Comparison of ENCODE assay signal across 17 cellular contexts in genomic region chr9:131693163-131693562, GRCh38.
"Had no signal": no experiment of that assay in that cellular context is flagged by ENCODE, and none has a peak within 500 bp of the region (broad histone marks: within the 10 kb centered on the region; RNA-seq: fewer than 3 reads in every experiment).

No MANE protein-coding gene starts in this region.

- H3K27ac Mint-ChIP-seq: nephron had no signal

- H3K4me3 Mint-ChIP-seq: activated B cell treated with CpG ODN at 0.5 μM for 24 hours; activated CD4-positive, alpha-beta T cell treated with anti-CD3 and anti-CD28 coated beads, Interleukin-2, amount 10 ng/mL, durations not matched to agents 24 days and 14 days; nephron had no signal

- H3K27me3 Mint-ChIP-seq: activated B cell treated with CpG ODN at 0.5 μM for 24 hours; activated CD4-positive, alpha-beta T cell treated with anti-CD3 and anti-CD28 coated beads, Interleukin-2, amount 10 ng/mL, durations not matched to agents 24 days and 14 days; activated naive CD8-positive, alpha-beta T cell; effector memory CD8-positive, alpha-beta T cell had no signal

- ATAC-seq: heart right ventricle had no signal

- DNase-seq: activated B cell treated with CpG ODN at 0.5 μM for 24 hours; activated CD4-positive, alpha-beta T cell treated with anti-CD3 and anti-CD28 coated beads, Interleukin-2, amount 10 ng/mL, durations not matched to agents 24 days and 14 days; activated gamma-delta T cell; amygdala; body of pancreas; cerebellar nuclear complex; dermis blood vessel endothelial cell; effector memory CD8-positive, alpha-beta T cell; heart right ventricle; occipital lobe; SJCRH30; stimulated activated CD4-positive, alpha-beta T cell treated with anti-CD3 and anti-CD28 coated beads, Interleukin-15, amount 100 ng/mL, for 24 hours; stimulated activated CD4-positive, alpha-beta T cell treated with anti-CD3 and anti-CD28 coated beads, Interleukin-4, amount 100 ng/mL, for 1 hour; stimulated activated naive CD4-positive, alpha-beta T cell treated with Interleukin-2 at 50 U/mL for 16 hours; substantia nigra had no signal

- H3K9me3 Mint-ChIP-seq: activated B cell treated with CpG ODN at 0.5 μM for 24 hours; activated CD4-positive, alpha-beta T cell treated with anti-CD3 and anti-CD28 coated beads, Interleukin-2, amount 10 ng/mL, durations not matched to agents 24 days and 14 days; effector memory CD8-positive, alpha-beta T cell; nephron had no signal

- H3K36me3 Mint-ChIP-seq: activated naive CD8-positive, alpha-beta T cell had no signal
